In the genomic region with DNA sequence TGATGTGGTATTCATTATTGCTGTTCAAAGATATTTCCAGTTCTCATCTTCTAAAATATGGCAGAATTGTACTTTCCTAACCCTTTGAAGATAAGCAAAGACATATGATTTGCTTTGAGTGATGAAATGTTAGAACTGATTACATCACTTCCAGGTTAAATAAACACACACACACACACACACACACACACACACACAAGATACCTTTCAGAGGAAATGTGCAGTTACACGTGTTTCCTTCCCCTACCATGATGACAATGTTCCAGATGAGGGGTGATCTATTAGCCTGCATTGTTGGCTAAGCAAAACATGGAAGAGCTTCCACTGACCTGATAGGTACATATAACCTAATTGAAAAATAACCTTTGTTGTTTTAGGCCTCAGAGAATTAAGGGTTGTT, we compare ENCODE assay signal across 2 cellular contexts.
TF ChIP-seq lines count a peak whose summit lies in the region.

No MANE protein-coding gene starts in this region.

TF ChIP-seq in HEK293, 187 proteins besides CTCF, POLR2A, EP300 and RAD21 (continues in another document):
- no peak for TF ChIP-seq ZNF366 (tag by site-specific recombination; conservative IDR thresholded peaks at IDR 0.05)
- TF ChIP-seq, protein P1, sequence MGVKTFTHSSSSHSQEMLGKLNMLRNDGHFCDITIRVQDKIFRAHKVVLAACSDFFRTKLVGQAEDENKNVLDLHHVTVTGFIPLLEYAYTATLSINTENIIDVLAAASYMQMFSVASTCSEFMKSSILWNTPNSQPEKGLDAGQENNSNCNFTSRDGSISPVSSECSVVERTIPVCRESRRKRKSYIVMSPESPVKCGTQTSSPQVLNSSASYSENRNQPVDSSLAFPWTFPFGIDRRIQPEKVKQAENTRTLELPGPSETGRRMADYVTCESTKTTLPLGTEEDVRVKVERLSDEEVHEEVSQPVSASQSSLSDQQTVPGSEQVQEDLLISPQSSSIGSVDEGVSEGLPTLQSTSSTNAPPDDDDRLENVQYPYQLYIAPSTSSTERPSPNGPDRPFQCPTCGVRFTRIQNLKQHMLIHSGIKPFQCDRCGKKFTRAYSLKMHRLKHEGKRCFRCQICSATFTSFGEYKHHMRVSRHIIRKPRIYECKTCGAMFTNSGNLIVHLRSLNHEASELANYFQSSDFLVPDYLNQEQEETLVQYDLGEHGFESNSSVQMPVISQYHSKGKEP (tag by site-specific recombination; IDR thresholded peaks at IDR 0.05): no peak
- no peak for TF ChIP-seq TSHZ1 (tag by site-specific recombination; IDR thresholded peaks at IDR 0.05; ENCODE audit: borderline replicate concordance)
- TF ChIP-seq, protein P2, sequence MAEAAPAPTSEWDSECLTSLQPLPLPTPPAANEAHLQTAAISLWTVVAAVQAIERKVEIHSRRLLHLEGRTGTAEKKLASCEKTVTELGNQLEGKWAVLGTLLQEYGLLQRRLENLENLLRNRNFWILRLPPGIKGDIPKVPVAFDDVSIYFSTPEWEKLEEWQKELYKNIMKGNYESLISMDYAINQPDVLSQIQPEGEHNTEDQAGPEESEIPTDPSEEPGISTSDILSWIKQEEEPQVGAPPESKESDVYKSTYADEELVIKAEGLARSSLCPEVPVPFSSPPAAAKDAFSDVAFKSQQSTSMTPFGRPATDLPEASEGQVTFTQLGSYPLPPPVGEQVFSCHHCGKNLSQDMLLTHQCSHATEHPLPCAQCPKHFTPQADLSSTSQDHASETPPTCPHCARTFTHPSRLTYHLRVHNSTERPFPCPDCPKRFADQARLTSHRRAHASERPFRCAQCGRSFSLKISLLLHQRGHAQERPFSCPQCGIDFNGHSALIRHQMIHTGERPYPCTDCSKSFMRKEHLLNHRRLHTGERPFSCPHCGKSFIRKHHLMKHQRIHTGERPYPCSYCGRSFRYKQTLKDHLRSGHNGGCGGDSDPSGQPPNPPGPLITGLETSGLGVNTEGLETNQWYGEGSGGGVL (tag by site-specific recombination; IDR thresholded peaks at IDR 0.05): peak; percentile 78
- TF ChIP-seq REPIN1 (tag by site-specific recombination; IDR thresholded peaks at IDR 0.05; ENCODE audit: low read depth): no peak
- no peak for TF ChIP-seq ZNF610 (tag by site-specific recombination; IDR thresholded peaks at IDR 0.05; ENCODE audit: borderline replicate concordance)
- TF ChIP-seq ZNF529 (tag by site-specific recombination; IDR thresholded peaks at IDR 0.05; ENCODE audit: insufficient replicate concordance): no peak
- peak; percentile 73 for TF ChIP-seq YY2 (tag by site-specific recombination; IDR thresholded peaks at IDR 0.05)
- TF ChIP-seq, protein P3, sequence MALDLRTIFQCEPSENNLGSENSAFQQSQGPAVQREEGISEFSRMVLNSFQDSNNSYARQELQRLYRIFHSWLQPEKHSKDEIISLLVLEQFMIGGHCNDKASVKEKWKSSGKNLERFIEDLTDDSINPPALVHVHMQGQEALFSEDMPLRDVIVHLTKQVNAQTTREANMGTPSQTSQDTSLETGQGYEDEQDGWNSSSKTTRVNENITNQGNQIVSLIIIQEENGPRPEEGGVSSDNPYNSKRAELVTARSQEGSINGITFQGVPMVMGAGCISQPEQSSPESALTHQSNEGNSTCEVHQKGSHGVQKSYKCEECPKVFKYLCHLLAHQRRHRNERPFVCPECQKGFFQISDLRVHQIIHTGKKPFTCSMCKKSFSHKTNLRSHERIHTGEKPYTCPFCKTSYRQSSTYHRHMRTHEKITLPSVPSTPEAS (tag by site-specific recombination; IDR thresholded peaks at IDR 0.05): peak; percentile 92
- TF ChIP-seq TRIM28 (IDR thresholded peaks at IDR 0.05; ENCODE audit: borderline replicate concordance, low read length): peak; percentile 38; the same call in 1 of the 2 replicates
- TF ChIP-seq BCL11B (tag by site-specific recombination; IDR thresholded peaks at IDR 0.05; ENCODE audit: low read depth): no peak
- TF ChIP-seq, protein P4, sequence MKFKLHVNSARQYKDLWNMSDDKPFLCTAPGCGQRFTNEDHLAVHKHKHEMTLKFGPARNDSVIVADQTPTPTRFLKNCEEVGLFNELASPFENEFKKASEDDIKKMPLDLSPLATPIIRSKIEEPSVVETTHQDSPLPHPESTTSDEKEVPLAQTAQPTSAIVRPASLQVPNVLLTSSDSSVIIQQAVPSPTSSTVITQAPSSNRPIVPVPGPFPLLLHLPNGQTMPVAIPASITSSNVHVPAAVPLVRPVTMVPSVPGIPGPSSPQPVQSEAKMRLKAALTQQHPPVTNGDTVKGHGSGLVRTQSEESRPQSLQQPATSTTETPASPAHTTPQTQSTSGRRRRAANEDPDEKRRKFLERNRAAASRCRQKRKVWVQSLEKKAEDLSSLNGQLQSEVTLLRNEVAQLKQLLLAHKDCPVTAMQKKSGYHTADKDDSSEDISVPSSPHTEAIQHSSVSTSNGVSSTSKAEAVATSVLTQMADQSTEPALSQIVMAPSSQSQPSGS (tag by site-specific recombination; IDR thresholded peaks at IDR 0.05; ENCODE audit: low read depth): peak; percentile 68
- peak; percentile 25; the same call in 1 of the 2 replicates for TF ChIP-seq ZNF335 (tag by site-specific recombination; conservative IDR thresholded peaks at IDR 0.05)

TF ChIP-seq in GM12878, 131 proteins besides CTCF, POLR2A, EP300 and RAD21:
- TF ChIP-seq SP1 (IDR thresholded peaks at IDR 0.05; ENCODE audit: low read depth, low read length) (no peak), KLF5 (IDR thresholded peaks at IDR 0.05; ENCODE audit: partially characterized antibody) (no peak), ZNF217 (IDR thresholded peaks at IDR 0.05) (no peak), CREB1 (IDR thresholded peaks at IDR 0.05; ENCODE audit: low read depth) (peak; percentile 31; the same call in 1 of the 2 replicates)
- TF ChIP-seq, protein P4 (IDR thresholded peaks at IDR 0.05; ENCODE audit: low read length): no peak
- TF ChIP-seq, protein P5, sequence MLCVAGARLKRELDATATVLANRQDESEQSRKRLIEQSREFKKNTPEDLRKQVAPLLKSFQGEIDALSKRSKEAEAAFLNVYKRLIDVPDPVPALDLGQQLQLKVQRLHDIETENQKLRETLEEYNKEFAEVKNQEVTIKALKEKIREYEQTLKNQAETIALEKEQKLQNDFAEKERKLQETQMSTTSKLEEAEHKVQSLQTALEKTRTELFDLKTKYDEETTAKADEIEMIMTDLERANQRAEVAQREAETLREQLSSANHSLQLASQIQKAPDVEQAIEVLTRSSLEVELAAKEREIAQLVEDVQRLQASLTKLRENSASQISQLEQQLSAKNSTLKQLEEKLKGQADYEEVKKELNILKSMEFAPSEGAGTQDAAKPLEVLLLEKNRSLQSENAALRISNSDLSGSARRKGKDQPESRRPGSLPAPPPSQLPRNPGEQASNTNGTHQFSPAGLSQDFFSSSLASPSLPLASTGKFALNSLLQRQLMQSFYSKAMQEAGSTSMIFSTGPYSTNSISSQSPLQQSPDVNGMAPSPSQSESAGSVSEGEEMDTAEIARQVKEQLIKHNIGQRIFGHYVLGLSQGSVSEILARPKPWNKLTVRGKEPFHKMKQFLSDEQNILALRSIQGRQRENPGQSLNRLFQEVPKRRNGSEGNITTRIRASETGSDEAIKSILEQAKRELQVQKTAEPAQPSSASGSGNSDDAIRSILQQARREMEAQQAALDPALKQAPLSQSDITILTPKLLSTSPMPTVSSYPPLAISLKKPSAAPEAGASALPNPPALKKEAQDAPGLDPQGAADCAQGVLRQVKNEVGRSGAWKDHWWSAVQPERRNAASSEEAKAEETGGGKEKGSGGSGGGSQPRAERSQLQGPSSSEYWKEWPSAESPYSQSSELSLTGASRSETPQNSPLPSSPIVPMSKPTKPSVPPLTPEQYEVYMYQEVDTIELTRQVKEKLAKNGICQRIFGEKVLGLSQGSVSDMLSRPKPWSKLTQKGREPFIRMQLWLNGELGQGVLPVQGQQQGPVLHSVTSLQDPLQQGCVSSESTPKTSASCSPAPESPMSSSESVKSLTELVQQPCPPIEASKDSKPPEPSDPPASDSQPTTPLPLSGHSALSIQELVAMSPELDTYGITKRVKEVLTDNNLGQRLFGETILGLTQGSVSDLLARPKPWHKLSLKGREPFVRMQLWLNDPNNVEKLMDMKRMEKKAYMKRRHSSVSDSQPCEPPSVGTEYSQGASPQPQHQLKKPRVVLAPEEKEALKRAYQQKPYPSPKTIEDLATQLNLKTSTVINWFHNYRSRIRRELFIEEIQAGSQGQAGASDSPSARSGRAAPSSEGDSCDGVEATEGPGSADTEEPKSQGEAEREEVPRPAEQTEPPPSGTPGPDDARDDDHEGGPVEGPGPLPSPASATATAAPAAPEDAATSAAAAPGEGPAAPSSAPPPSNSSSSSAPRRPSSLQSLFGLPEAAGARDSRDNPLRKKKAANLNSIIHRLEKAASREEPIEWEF (IDR thresholded peaks at IDR 0.05; ENCODE audit: insufficient replicate concordance, low read depth, low read length): no peak
